Comparison of ENCODE assay signal across 14 cellular contexts in genomic region chr4:147842573-147842972, GRCh38.
A peak's percentile ranks its signal among the peaks of the same experiment; 100 is the strongest.
DNase-seq lines count a peak whose midpoint lies in the region; ATAC-seq and TF ChIP-seq lines count a peak whose summit lies in the region.
"Had no signal": no experiment of that assay in that cellular context is flagged by ENCODE, and none has a peak within 500 bp of the region (broad histone marks: within the 10 kb centered on the region; RNA-seq: fewer than 3 reads in every experiment).

No MANE protein-coding gene starts in this region.

- H3K36me3 ChIP-seq in brain microvascular endothelial cell (replicated peaks), result peaks cover 3% of the 10 kb centered on the region
- peaks cover 0 to 5% (median 0%) of the 10 kb centered on the region in 9 donors for H3K36me3 ChIP-seq in heart left ventricle
- H3K36me3 ChIP-seq: adrenal gland, pancreas had no signal

- no peak for TF ChIP-seq POLR2A in heart left ventricle (IDR thresholded peaks at IDR 0.05)

- no peak for DNase-seq in AG04450 (ENCODE audit: low read depth, low spot score)
- DNase-seq in brain microvascular endothelial cell, result peak; percentile 70
- DNase-seq in heart left ventricle, result peak; percentile 64 to 82 (median 69)
- DNase-seq in sciatic nerve (ENCODE audit: low spot score), result peak; percentile 74
- DNase-seq in T1000 (lab: John Stamatoyannopoulos, UW), result no peak
- no peak for DNase-seq in COLO668 (lab: John Stamatoyannopoulos, UW; ENCODE audit: unreplicated experiment)
- no peak for DNase-seq in cerebellum (ENCODE audit: low spot score)
- DNase-seq: activated CD4-positive, alpha-beta T cell treated with anti-CD3 and anti-CD28 coated beads, Interleukin-2, amount 10 ng/mL, durations not matched to agents 7 days and 5 days; adrenal gland; NCI-H226; pancreas had no signal

- TF ChIP-seq CTCF in AG04450 (IDR thresholded peaks at IDR 0.05; ENCODE audit: low read depth, low read length) (no peak), brain microvascular endothelial cell (IDR thresholded peaks at IDR 0.05; ENCODE audit: low read depth, low read length, missing control alignments) (no peak), heart left ventricle (IDR thresholded peaks at IDR 0.05) (no peak)

- H3K27me3 ChIP-seq in AG04450 (ENCODE audit: control insufficient read depth, insufficient read depth, low read length), result no peaks in the 10 kb centered on the region
- H3K27me3 ChIP-seq in brain microvascular endothelial cell (replicated peaks), result no peaks in the 10 kb centered on the region
- H3K27me3 ChIP-seq in heart left ventricle, result no peaks in the 10 kb centered on the region
- H3K27me3 ChIP-seq: adrenal gland, dorsolateral prefrontal cortex, pancreas, SJCRH30 had no signal

- WGBS in heart left ventricle, 4 donors, result 58 to 70% (median 64%) methylated on average over 6 of the region's 6 CpGs

- in situ Hi-C loops in brain microvascular endothelial cell (cut with HindIII; ENCODE audit: low pct_ligation_motif_present, low sequenced_read_pairs), result no loop called here

- H3K4me1 ChIP-seq in heart left ventricle, result peaks cover 3 to 78% (median 28%) of the 10 kb centered on the region in 12 donors
- H3K4me1 ChIP-seq: SJCRH30 had no signal

- H3K27ac ChIP-seq in AG04450 (ENCODE audit: low read depth, low read length), result peak overlapping the region; percentile 33
- peak overlapping the region; percentile 51 for H3K27ac ChIP-seq in brain microvascular endothelial cell
- peak overlapping the region in 11 of 12 donors; percentile 6 to 70 (median 45) for H3K27ac ChIP-seq in heart left ventricle
- H3K27ac ChIP-seq: adrenal gland, pancreas, SJCRH30 had no signal

- POLR2A ChIA-PET in AG04450 (lab: Yijun Ruan, JAX), result no interaction called here

- no peaks in the 10 kb centered on the region for H3K9me3 ChIP-seq in AG04450 (ENCODE audit: control insufficient read depth, insufficient read depth, low read length)
- no peaks in the 10 kb centered on the region for H3K9me3 ChIP-seq in heart left ventricle
- H3K9me3 ChIP-seq: adrenal gland, pancreas, SJCRH30 had no signal

- CTCF ChIA-PET in AG04450 (lab: Charles Lee), result interaction anchor here (9.5 kb wide), 1 partner anchor 25 kb away, joined by 68 read pairs; no protein-coding TSS in a partner anchor

- H3K4me3 ChIP-seq in AG04450 (ENCODE audit: low read depth, low read length) (no peak overlapping the region), brain microvascular endothelial cell (ENCODE audit: low read depth, low read length) (no peak overlapping the region), heart left ventricle (no peak overlapping the region)
- H3K4me3 ChIP-seq: adrenal gland, dorsolateral prefrontal cortex, pancreas, SJCRH30 had no signal

- ATAC-seq in heart left ventricle, result peak in 3 of 4 donors; percentile 73 to 90 (median 87)
- ATAC-seq in sciatic nerve, result peak; percentile 89
- ATAC-seq in HG02571 (IDR thresholded peaks at IDR 0.05; ENCODE audit: unreplicated experiment), result no peak

- intact Hi-C loops in heart left ventricle (cut with DNase I) (no loop called here), sciatic nerve (cut with DNase I) (no loop called here)

Comparison
In these comparisons a context has a peak if more than half of its experiments do, and no peak if none do; other contexts are left out.
1. DNase-seq: peak in brain microvascular endothelial cell (single experiment), heart left ventricle (5 of 5) and sciatic nerve (single experiment); none in AG04450 (single experiment), T1000 (single experiment), COLO668 (single experiment) and cerebellum (single experiment).
2. Peak in every context shown above with its lines, with median percentiles within 50 percentile points of each other: H3K27ac ChIP-seq.